ENCODE assay signal across 25 cellular contexts in genomic region chr22:41934284-41935014, GRCh38. TPM values are rescaled to one million over a fixed set of nuclear protein-coding genes. Genes with fewer than 3 reads are reported as not detected.
DNase-seq lines count a peak whose midpoint lies in the region; ATAC-seq and TF ChIP-seq lines count a peak whose summit lies in the region.
"Had no signal": no experiment of that assay in that cellular context is flagged by ENCODE, and none has a peak within 500 bp of the region (broad histone marks: within the 10 kb centered on the region; RNA-seq: fewer than 3 reads in every experiment).

No MANE protein-coding gene starts in this region.

- H3K4me2 ChIP-seq in DND-41 (ENCODE audit: insufficient read depth, low read length) (no peak overlapping the region), Karpas-422 (ENCODE audit: low read depth, low read length, poor library complexity, severe bottlenecking) (peak overlapping the region; percentile 25), neural progenitor cell (no peak overlapping the region)

- peak; percentile 1; the same call in 1 of the 3 replicates for ATAC-seq in DND-41 (ENCODE audit: insufficient read depth, low read depth)
- no peak for ATAC-seq in HG03521 (IDR thresholded peaks at IDR 0.05; ENCODE audit: unreplicated experiment)
- ATAC-seq: left colon had no signal

- H3K79me2 ChIP-seq in DND-41 (ENCODE audit: insufficient read depth, low read length): peaks cover 26% of the 10 kb centered on the region
- peaks cover 3% of the 10 kb centered on the region for H3K79me2 ChIP-seq in Karpas-422 (ENCODE audit: low read length)
- peaks cover 1% of the 10 kb centered on the region for H3K79me2 ChIP-seq in neural progenitor cell (ENCODE audit: low read depth)

- H3K27me3 ChIP-seq in DND-41 (ENCODE audit: insufficient read depth, low read length, poor library complexity) (no peaks in the 10 kb centered on the region), Karpas-422 (ENCODE audit: low read length) (no peaks in the 10 kb centered on the region), neural progenitor cell (no peaks in the 10 kb centered on the region)
- H3K27me3 ChIP-seq: brain microvascular endothelial cell, sigmoid colon, uterus had no signal

- H3K9me3 ChIP-seq in DND-41 (ENCODE audit: insufficient read depth, low read length, severe bottlenecking) (no peaks in the 10 kb centered on the region), Karpas-422 (ENCODE audit: low read length) (no peaks in the 10 kb centered on the region), neural progenitor cell (ENCODE audit: low read depth) (no peaks in the 10 kb centered on the region)
- H3K9me3 ChIP-seq: mucosa of descending colon, sigmoid colon, uterus had no signal

- H2AFZ ChIP-seq in DND-41 (ENCODE audit: low read depth, low read length) (no peak overlapping the region), Karpas-422 (ENCODE audit: low read length) (no peak overlapping the region), neural progenitor cell (replicated peaks) (no peak overlapping the region)

- H3K36me3 ChIP-seq in DND-41 (ENCODE audit: insufficient read depth, low read length) (peaks cover 67% of the 10 kb centered on the region), Karpas-422 (ENCODE audit: insufficient read depth, low read length) (peaks cover 11% of the 10 kb centered on the region), neural progenitor cell (no peaks in the 10 kb centered on the region)
- H3K36me3 ChIP-seq: brain microvascular endothelial cell, sigmoid colon, uterus had no signal

- peaks cover 8% of the 10 kb centered on the region for H3K36me3 Mint-ChIP-seq in neural progenitor cell
- H3K36me3 Mint-ChIP-seq: activated naive CD8-positive, alpha-beta T cell had no signal

- H3K27me3 Mint-ChIP-seq in neural progenitor cell (ENCODE audit: insufficient read depth, low read depth): peaks cover 3% of the 10 kb centered on the region
- H3K27me3 Mint-ChIP-seq: activated naive CD8-positive, alpha-beta T cell had no signal

- peaks cover 55% of the 10 kb centered on the region for H4K20me1 ChIP-seq in DND-41 (ENCODE audit: insufficient read depth, low read length)
- no peaks in the 10 kb centered on the region for H4K20me1 ChIP-seq in Karpas-422 (ENCODE audit: insufficient read depth, low read depth, low read length)
- H4K20me1 ChIP-seq in neural progenitor cell (ENCODE audit: low read depth): peaks cover 11% of the 10 kb centered on the region

- H3K9ac ChIP-seq in DND-41 (ENCODE audit: low read depth, low read length) (no peak overlapping the region), Karpas-422 (ENCODE audit: low read length) (peak overlapping the region; percentile 69), neural progenitor cell (no peak overlapping the region)

- no peaks in the 10 kb centered on the region for H3K9me2 ChIP-seq in Karpas-422 (replicated peaks; ENCODE audit: insufficient read depth, low read length)

- TF ChIP-seq CTCF in DND-41 (IDR thresholded peaks at IDR 0.05; ENCODE audit: borderline replicate concordance, extremely low read depth, low read length, poor library complexity, severe bottlenecking) (no peak), neural progenitor cell (IDR thresholded peaks at IDR 0.05) (no peak)

- H3F3A ChIP-seq in neural progenitor cell (ENCODE audit: low read depth): peaks cover under 1% of the 10 kb centered on the region

- peaks cover 6% of the 10 kb centered on the region for H3K4me1 Mint-ChIP-seq in neural progenitor cell

- H3K9me3 Mint-ChIP-seq in neural progenitor cell: no peaks in the 10 kb centered on the region

- no peaks in the 10 kb centered on the region for H3K4me1 ChIP-seq in DND-41 (ENCODE audit: insufficient read depth, low read length)
- H3K4me1 ChIP-seq in Karpas-422 (ENCODE audit: low read length): peaks cover 98% of the 10 kb centered on the region
- H3K4me1 ChIP-seq in neural progenitor cell: no peaks in the 10 kb centered on the region
- H3K4me1 ChIP-seq: uterus had no signal

- H3K4me3 ChIP-seq in DND-41 (ENCODE audit: low read depth in 1 of 2, low read length in 2 of 2): no peak overlapping the region
- H3K4me3 ChIP-seq in Karpas-422 (ENCODE audit: low read length): no peak overlapping the region
- H3K4me3 ChIP-seq in neural progenitor cell: no peak overlapping the region
- H3K4me3 ChIP-seq: mucosa of descending colon, sigmoid colon, uterus had no signal

- DNase-seq in DND-41 (no peak), Karpas-422 (peak; percentile 57), cerebellar cortex (ENCODE audit: low spot score) (peak; percentile 93), neural progenitor cell (ENCODE audit: low spot score) (no peak), iPS-NIHi11 (ENCODE audit: low spot score) (no peak), HUDEP-2 (lab: John Stamatoyannopoulos, UW; ENCODE audit: unreplicated experiment in 76 of 76) (no peak)
- DNase-seq: activated CD4-positive, alpha-beta T cell treated with anti-CD3 and anti-CD28 coated beads, Interleukin-2, amount 50 U/mL, for 48 hours; activated T-cell treated with anti-CD3 and anti-CD28 coated beads, Interleukin-2, amount 50 U/mL, for 48 hours; brain microvascular endothelial cell; dermis blood vessel endothelial cell; GDM1; mucosa of descending colon; NCI-H2227 treated with DMSO at 0.1 percent for 48 hours; NK-92 treated with Interleukin-12 subunit alpha and Interleukin-12 subunit beta, amount 100 ng/mL, for 24 hours; occipital lobe; RPMI8226; sigmoid colon; stimulated activated CD4-positive, alpha-beta T cell treated with anti-CD3 and anti-CD28 coated beads, Interleukin-1b, Interleukin-23, amount 100 ng/mL, for 48 hours; uterus had no signal

- H3K27ac ChIP-seq in DND-41 (ENCODE audit: low read length): no peak overlapping the region
- peak overlapping the region; percentile 100 for H3K27ac ChIP-seq in Karpas-422 (ENCODE audit: low read length)
- H3K27ac ChIP-seq in neural progenitor cell: no peak overlapping the region
- H3K27ac ChIP-seq: brain microvascular endothelial cell, sigmoid colon, uterus had no signal

- H3K27ac Mint-ChIP-seq in neural progenitor cell: peak overlapping the region; percentile 5
- H3K27ac Mint-ChIP-seq: activated naive CD8-positive, alpha-beta T cell had no signal

- H3K4me3 Mint-ChIP-seq in neural progenitor cell: peak overlapping the region; percentile 46
- H3K4me3 Mint-ChIP-seq: activated naive CD8-positive, alpha-beta T cell had no signal

RNA-seq across cellular contexts. Expression of gene TNFRSF13C, which starts 7.8 kb away (rescaled TPM):
- 130 and 141 TPM in 2 replicates for total RNA-seq in Karpas-422 (2014; rRNA removed; shearing (Covaris generic); ENCODE audit: low replicate concordance)
- total RNA-seq in neural progenitor cell (ENCODE audit: low replicate concordance): 2.2 and 2.7 TPM in 2 replicates
- total RNA-seq: dermis blood vessel endothelial cell, sigmoid colon had no signal

RNA-seq across cellular contexts. Expression of gene CENPM, which starts 12.5 kb away (rescaled TPM):
- total RNA-seq in Karpas-422 (2014; rRNA removed; shearing (Covaris generic); ENCODE audit: low replicate concordance): 83.8 and 108 TPM in 2 replicates
- 20.2 and 45.3 TPM in 2 replicates for total RNA-seq in neural progenitor cell (ENCODE audit: low replicate concordance)

RNA-seq across cellular contexts. Expression of gene SHISA8, which starts 19.6 kb away (rescaled TPM):
- 3.2 and 6.5 TPM in 2 replicates for total RNA-seq in Karpas-422 (2014; rRNA removed; shearing (Covaris generic); ENCODE audit: low replicate concordance)
- total RNA-seq in neural progenitor cell (ENCODE audit: low replicate concordance): not detected in 2 replicates
- total RNA-seq: dermis blood vessel endothelial cell, epithelial cell of proximal tubule, frontal cortex, left colon, mucosa of descending colon, occipital lobe, sigmoid colon had no signal

RNA-seq across cellular contexts. Expression of gene SEPTIN3, which starts 34.8 kb away (rescaled TPM):
- total RNA-seq in Karpas-422 (2014; rRNA removed; shearing (Covaris generic); ENCODE audit: low replicate concordance): not detected in 2 replicates
- total RNA-seq in neural progenitor cell (ENCODE audit: low replicate concordance): 12.8 and 20.5 TPM in 2 replicates
- total RNA-seq: HT1080 had no signal

Comparison
In these comparisons a context has a peak if more than half of its experiments do, and no peak if none do; other contexts are left out.
1. DNase-seq: peak in Karpas-422 (single experiment) and cerebellar cortex (single experiment); none in DND-41 (single experiment), neural progenitor cell (single experiment), iPS-NIHi11 (single experiment) and HUDEP-2 (0 of 76).
2. RNA of gene TNFRSF13C, which starts 7.8 kb away (total RNA-seq): 130 to 141 TPM in Karpas-422; 2.2 to 2.7 TPM in neural progenitor cell; every median in the first group is over 10 times any median in the second.